Comparison of ENCODE assay signal across 13 cellular contexts in the genomic region with DNA sequence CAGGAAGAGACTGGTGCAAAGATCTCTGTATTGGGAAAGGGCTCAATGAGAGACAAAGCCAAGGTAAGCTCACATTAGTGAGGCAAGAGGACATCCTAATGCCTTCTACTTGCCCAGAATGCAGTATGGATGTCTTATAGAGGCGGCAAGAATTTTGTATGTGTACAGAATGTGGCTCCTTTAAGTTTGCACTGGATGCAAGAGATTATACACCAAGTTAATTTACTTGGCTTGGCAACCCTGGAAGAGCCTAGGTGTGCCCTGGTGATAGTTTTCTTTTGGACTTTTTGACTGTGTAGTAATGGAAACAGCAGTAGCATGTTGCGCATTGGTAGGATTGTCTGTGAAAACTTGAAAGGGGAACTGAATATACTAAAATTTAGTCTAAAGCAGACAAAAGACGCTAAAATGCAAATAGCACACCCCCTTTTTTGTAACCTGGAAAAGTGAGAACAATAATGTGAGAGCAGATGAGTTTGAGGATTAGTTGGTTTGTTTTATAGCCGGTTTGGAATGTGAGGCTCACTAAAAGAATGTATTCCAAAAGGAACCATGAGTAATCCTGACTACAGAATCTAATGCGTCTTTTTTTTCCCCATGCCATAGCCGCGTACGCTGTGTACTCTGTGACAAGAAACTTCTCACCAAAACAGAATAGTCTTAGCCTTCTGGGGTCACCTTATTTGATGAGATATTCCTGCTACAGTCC. TPM values are rescaled to one million over a fixed set of nuclear protein-coding genes. Genes with fewer than 3 reads are reported as not detected.
DNase-seq lines count a peak whose midpoint lies in the region; TF ChIP-seq lines count a peak whose summit lies in the region.
"Had no signal": no experiment of that assay in that cellular context is flagged by ENCODE, and none has a peak within 500 bp of the region (broad histone marks: within the 10 kb centered on the region; RNA-seq: fewer than 3 reads in every experiment).

No MANE protein-coding gene starts in this region.

- peaks cover 65% of the 10 kb centered on the region for H3K4me1 Mint-ChIP-seq in HFFc6 (ENCODE audit: low read depth)
- peaks cover 68% of the 10 kb centered on the region for H3K4me1 Mint-ChIP-seq in chondrocyte (ENCODE audit: low read depth)

- H3K36me3 ChIP-seq in muscle layer of duodenum (ENCODE audit: control insufficient read depth in 1 of 2, insufficient read depth in 2 of 2, low read length in 2 of 2), result peaks cover 40 to 45% of the 10 kb centered on the region in 2 donors
- no peaks in the 10 kb centered on the region for H3K36me3 ChIP-seq in ovary

- H3K27me3 ChIP-seq in muscle layer of duodenum (ENCODE audit: low read depth, low read length) (no peaks in the 10 kb centered on the region), ovary (no peaks in the 10 kb centered on the region)

- H3K36me3 Mint-ChIP-seq in HFFc6 (ENCODE audit: low read depth) (peaks cover 31% of the 10 kb centered on the region), chondrocyte (ENCODE audit: low read depth) (peaks cover 19% of the 10 kb centered on the region)

- H3K27ac Mint-ChIP-seq in HFFc6 (peak overlapping the region; percentile 81), chondrocyte (ENCODE audit: unreplicated experiment) (peak overlapping the region; percentile 82)

- peak overlapping the region; percentile 59 for H3K4me3 Mint-ChIP-seq in HFFc6
- H3K4me3 Mint-ChIP-seq in chondrocyte (ENCODE audit: unreplicated experiment), result peak overlapping the region; percentile 10
- H3K4me3 Mint-ChIP-seq: activated naive CD8-positive, alpha-beta T cell treated with anti-CD3 and anti-CD28 coated beads for 36 hours had no signal

- H3K4me3 ChIP-seq in AG09309 (ENCODE audit: control insufficient read depth, low read depth, low read length) (no peak overlapping the region), muscle layer of duodenum (ENCODE audit: low read depth in 1 of 2, low read length in 2 of 2) (peak overlapping the region in 1 of 2 donors; percentile 32), ovary (no peak overlapping the region)

- no peak for TF ChIP-seq POLR2A in ovary (IDR thresholded peaks at IDR 0.05)

- no peaks in the 10 kb centered on the region for H3K27me3 Mint-ChIP-seq in HFFc6 (ENCODE audit: insufficient read depth)
- no peaks in the 10 kb centered on the region for H3K27me3 Mint-ChIP-seq in chondrocyte (ENCODE audit: low read depth)
- H3K27me3 Mint-ChIP-seq: activated naive CD8-positive, alpha-beta T cell treated with anti-CD3 and anti-CD28 coated beads for 36 hours had no signal

- 63 to 71% (median 66%) methylated on average over 8 of the region's 8 CpGs for WGBS in ovary, 3 donors

- H3K4me1 ChIP-seq in muscle layer of duodenum (ENCODE audit: control insufficient read depth in 1 of 2, insufficient read depth in 2 of 2, low read length in 2 of 2) (peaks cover 11 to 14% of the 10 kb centered on the region in 2 donors), ovary (ENCODE audit: insufficient read depth) (peaks cover 2% of the 10 kb centered on the region)

- intact Hi-C loops in ovary (cut with DNase I), result loop anchor here in 1 of 4 donors (10.0 kb wide), 1 partner anchor 1697 kb away; no protein-coding TSS in a partner anchor

- H3K9me3 ChIP-seq in muscle layer of duodenum (ENCODE audit: control insufficient read depth in 1 of 2, low read length in 2 of 2) (no peaks in the 10 kb centered on the region), ovary (no peaks in the 10 kb centered on the region)

- no peak for TF ChIP-seq EP300 in ovary (IDR thresholded peaks at IDR 0.05)

- H3K27ac ChIP-seq in muscle layer of duodenum (ENCODE audit: low read length), result peak overlapping the region; percentile 57
- no peak overlapping the region for H3K27ac ChIP-seq in ovary

- DNase-seq in AG09309 (ENCODE audit: low read depth), result peak; percentile 40
- DNase-seq in HFFc6, result peak; percentile 79
- no peak for DNase-seq in chondrocyte (ENCODE audit: low spot score)
- DNase-seq in GM19240 (ENCODE audit: insufficient read length, low spot score), result no peak
- DNase-seq in ovary, result no peak
- DNase-seq in NCI-H128 (lab: John Stamatoyannopoulos, UW; ENCODE audit: unreplicated experiment), result no peak
- DNase-seq in activated gamma-delta T cell (lab: John Stamatoyannopoulos, UW), result no peak
- DNase-seq: activated naive CD8-positive, alpha-beta T cell treated with anti-CD3 and anti-CD28 coated beads for 36 hours; DMS153; Kasumi-1; NCI-H774; posterior cingulate gyrus had no signal

- TF ChIP-seq CTCF in AG09309 (IDR thresholded peaks at IDR 0.05; ENCODE audit: control insufficient read depth, insufficient read depth, low read depth, low read length, missing control alignments), result no peak
- TF ChIP-seq CTCF in HFFc6 (IDR thresholded peaks at IDR 0.05), result no peak
- no peak for TF ChIP-seq CTCF in chondrocyte (IDR thresholded peaks at IDR 0.05)
- TF ChIP-seq CTCF in ovary (IDR thresholded peaks at IDR 0.05), result no peak

- H3K9me3 Mint-ChIP-seq in HFFc6 (no peaks in the 10 kb centered on the region), chondrocyte (ENCODE audit: low read depth) (no peaks in the 10 kb centered on the region)
- H3K9me3 Mint-ChIP-seq: activated naive CD8-positive, alpha-beta T cell treated with anti-CD3 and anti-CD28 coated beads for 36 hours had no signal

RNA-seq across cellular contexts. Expression of gene KHDRBS1, which starts 18.1 kb away (rescaled TPM):
- 100 to 1,000 TPM; 119 to 160 (median 148) TPM for total RNA-seq in HFFc6 (2021; fragmentation: NEBNext Ultra II Directional; extraction: Animal tissue kit (Norgen Biotek cat#: 25700))
- total RNA-seq in chondrocyte, result 90.5 to 136 TPM (median 95.1 TPM) in 3 replicates
- total RNA-seq in ovary, result 100 to 1,000 TPM in 5 of 7 donors, 10 to 100 TPM in 2; 84.3 to 184 (median 164) TPM
- 100 to 1,000 TPM; 137 to 138 TPM for polyA plus RNA-seq in ovary

RNA-seq across cellular contexts. Expression of gene TMEM39B, which starts 41.0 kb away (rescaled TPM):
- total RNA-seq in HFFc6 (2021; fragmentation: NEBNext Ultra II Directional; extraction: Animal tissue kit (Norgen Biotek cat#: 25700)), result 10 to 100 TPM; 17.6 to 23.2 (median 20.8) TPM
- total RNA-seq in chondrocyte (13.9 to 15.8 TPM (median 14.1 TPM) in 3 replicates), ovary (10 to 100 TPM in 5 of 7 donors, 1 to 10 TPM in 2; 3.0 to 23.5 (median 15.2) TPM)
- 10 to 100 TPM in 1 of 2 donors, 1 to 10 TPM in 1; 7.4 to 16.1 TPM for polyA plus RNA-seq in ovary

Comparison
In these comparisons a context has a peak if more than half of its experiments do, and no peak if none do; other contexts are left out.
1. DNase-seq: peak in AG09309 (single experiment) and HFFc6 (single experiment); none in chondrocyte (single experiment), GM19240 (single experiment), ovary (0 of 5), NCI-H128 (single experiment) and activated gamma-delta T cell (single experiment).